1 cellular context compared by ENCODE assay signal in the genomic region with DNA sequence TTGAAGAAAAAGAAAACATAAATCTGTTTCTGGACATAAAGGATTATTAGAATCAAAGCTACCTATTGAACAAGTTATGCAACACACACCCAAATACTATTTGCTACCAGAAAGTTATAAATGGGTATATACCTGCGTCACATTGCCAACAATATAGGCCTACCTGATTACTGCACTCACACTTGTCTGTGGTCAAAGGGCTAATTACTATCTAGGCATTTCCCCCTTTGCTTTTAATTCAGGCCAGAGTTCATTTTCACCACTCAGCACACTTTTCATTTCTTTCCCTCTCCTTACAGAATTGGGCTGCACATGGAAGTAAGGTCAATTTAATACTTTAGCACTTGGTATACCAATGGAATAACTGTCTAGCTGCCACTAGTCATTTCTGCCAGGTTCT.
TF ChIP-seq lines count a peak whose summit lies in the region.

No MANE protein-coding gene starts in this region.

TF ChIP-seq in HCT116, 20 proteins besides CTCF, POLR2A, EP300 and RAD21 (continued from another document):
- TF ChIP-seq, protein P1, sequence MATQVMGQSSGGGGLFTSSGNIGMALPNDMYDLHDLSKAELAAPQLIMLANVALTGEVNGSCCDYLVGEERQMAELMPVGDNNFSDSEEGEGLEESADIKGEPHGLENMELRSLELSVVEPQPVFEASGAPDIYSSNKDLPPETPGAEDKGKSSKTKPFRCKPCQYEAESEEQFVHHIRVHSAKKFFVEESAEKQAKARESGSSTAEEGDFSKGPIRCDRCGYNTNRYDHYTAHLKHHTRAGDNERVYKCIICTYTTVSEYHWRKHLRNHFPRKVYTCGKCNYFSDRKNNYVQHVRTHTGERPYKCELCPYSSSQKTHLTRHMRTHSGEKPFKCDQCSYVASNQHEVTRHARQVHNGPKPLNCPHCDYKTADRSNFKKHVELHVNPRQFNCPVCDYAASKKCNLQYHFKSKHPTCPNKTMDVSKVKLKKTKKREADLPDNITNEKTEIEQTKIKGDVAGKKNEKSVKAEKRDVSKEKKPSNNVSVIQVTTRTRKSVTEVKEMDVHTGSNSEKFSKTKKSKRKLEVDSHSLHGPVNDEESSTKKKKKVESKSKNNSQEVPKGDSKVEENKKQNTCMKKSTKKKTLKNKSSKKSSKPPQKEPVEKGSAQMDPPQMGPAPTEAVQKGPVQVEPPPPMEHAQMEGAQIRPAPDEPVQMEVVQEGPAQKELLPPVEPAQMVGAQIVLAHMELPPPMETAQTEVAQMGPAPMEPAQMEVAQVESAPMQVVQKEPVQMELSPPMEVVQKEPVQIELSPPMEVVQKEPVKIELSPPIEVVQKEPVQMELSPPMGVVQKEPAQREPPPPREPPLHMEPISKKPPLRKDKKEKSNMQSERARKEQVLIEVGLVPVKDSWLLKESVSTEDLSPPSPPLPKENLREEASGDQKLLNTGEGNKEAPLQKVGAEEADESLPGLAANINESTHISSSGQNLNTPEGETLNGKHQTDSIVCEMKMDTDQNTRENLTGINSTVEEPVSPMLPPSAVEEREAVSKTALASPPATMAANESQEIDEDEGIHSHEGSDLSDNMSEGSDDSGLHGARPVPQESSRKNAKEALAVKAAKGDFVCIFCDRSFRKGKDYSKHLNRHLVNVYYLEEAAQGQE (IDR thresholded peaks at IDR 0.05; ENCODE audit: low read depth), result no peak
- no peak for TF ChIP-seq ZFX (IDR thresholded peaks at IDR 0.05)
- TF ChIP-seq TCF7L2 (IDR thresholded peaks at IDR 0.05; ENCODE audit: borderline replicate concordance, extremely low read depth, insufficient read depth, insufficient read length), result no peak
